Comparison of ENCODE assay signal across 21 cellular contexts in the genomic region with DNA sequence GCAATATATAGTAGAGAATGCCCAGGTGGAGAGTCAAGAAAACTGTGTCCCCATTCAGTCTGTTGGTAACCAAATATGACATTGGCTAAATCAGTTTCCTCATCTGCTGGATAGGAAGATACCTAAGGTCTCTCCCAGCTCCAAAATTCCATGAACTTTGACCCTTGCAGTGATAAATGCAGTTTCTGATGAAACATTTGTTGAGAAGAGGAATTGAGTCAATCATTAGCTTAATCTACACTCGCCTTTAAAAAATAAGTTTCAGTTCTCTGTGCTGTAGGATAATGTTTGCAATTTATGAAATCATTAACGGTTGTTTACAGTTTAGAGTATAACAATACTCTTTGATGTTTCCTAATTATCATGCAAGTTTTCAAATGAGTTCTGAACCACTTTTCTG. TPM values are rescaled to one million over a fixed set of nuclear protein-coding genes. Genes with fewer than 3 reads are reported as not detected.
DNase-seq lines count a peak whose midpoint lies in the region; ATAC-seq and TF ChIP-seq lines count a peak whose summit lies in the region.
"Had no signal": no experiment of that assay in that cellular context is flagged by ENCODE, and none has a peak within 500 bp of the region (broad histone marks: within the 10 kb centered on the region; RNA-seq: fewer than 3 reads in every experiment).

No MANE protein-coding gene starts in this region.

- H3K9me3 ChIP-seq in liver (ENCODE audit: control insufficient read depth in 4 of 4, low read length in 3 of 4), result no peaks in the 10 kb centered on the region
- H3K9me3 ChIP-seq: spleen had no signal

- peaks cover 0 to 11% (median 4%) of the 10 kb centered on the region in 4 donors for H3K4me1 ChIP-seq in liver (ENCODE audit: control insufficient read depth in 4 of 4, insufficient read depth in 4 of 4, low read length in 3 of 4)
- H3K4me1 ChIP-seq: heart right ventricle, spleen had no signal

- H3K4me3 ChIP-seq in liver (ENCODE audit: low read depth in 1 of 3, low read length in 3 of 3), result no peak overlapping the region
- H3K4me3 ChIP-seq: heart right ventricle, lung, spleen had no signal

- ATAC-seq in GM18909 (IDR thresholded peaks at IDR 0.05; ENCODE audit: poor library complexity, unreplicated experiment) (peak; percentile 87), HG02759 (IDR thresholded peaks at IDR 0.05; ENCODE audit: unreplicated experiment) (peak; percentile 50), HG03571 (IDR thresholded peaks at IDR 0.05; ENCODE audit: unreplicated experiment) (peak; percentile 81), HG03457 (IDR thresholded peaks at IDR 0.05; ENCODE audit: unreplicated experiment) (no peak)
- ATAC-seq: activated T-cell treated with anti-CD3 and anti-CD28 coated beads, Interleukin-2, amount 50 U/mL, for 72 hours; HCT116; heart right ventricle; stimulated activated naive CD8-positive, alpha-beta T cell treated with anti-CD3 and anti-CD28 coated beads, Interleukin-15, amount 100 ng/mL, for 72 hours had no signal

- peak; percentile 68 to 73 for TF ChIP-seq RAD21 in liver (IDR thresholded peaks at IDR 0.05)

- H3K27me3 ChIP-seq in liver (ENCODE audit: control insufficient read depth in 4 of 4, insufficient read depth in 4 of 4, low read length in 3 of 4), result no peaks in the 10 kb centered on the region
- H3K27me3 ChIP-seq: heart right ventricle, spleen had no signal

- H3K27ac ChIP-seq in liver (ENCODE audit: low read depth in 1 of 2, low read length in 2 of 2), result peak overlapping the region; percentile 34 to 41
- H3K27ac ChIP-seq: heart right ventricle, spleen had no signal

- peak overlapping the region in 1 of 2 donors; percentile 16 for H3K9ac ChIP-seq in liver (ENCODE audit: low read depth in 1 of 2, low read length in 2 of 2)

- TF ChIP-seq CTCF in liver (IDR thresholded peaks at IDR 0.05; ENCODE audit: low read depth, low read length, missing input control), result no peak

- DNase-seq in stimulated activated naive CD4-positive, alpha-beta T cell treated with Interleukin-2 at 50 U/mL for 16 hours (lab: John Stamatoyannopoulos, UW), result no peak
- DNase-seq in NCI-H2081 (lab: John Stamatoyannopoulos, UW) (no peak), AML-193 (lab: John Stamatoyannopoulos, UW) (no peak)
- DNase-seq: activated T-cell treated with anti-CD3 and anti-CD28 coated beads, Interleukin-2, amount 50 U/mL, for 72 hours; aorta; caudate nucleus; DMS79 treated with DMSO at 0.1 percent for 48 hours; heart right ventricle; NCI-H1105 treated with DMSO at 0.1 percent for 48 hours; SHP77; spleen; stimulated activated CD4-positive, alpha-beta T cell treated with anti-CD3 and anti-CD28 coated beads, Interleukin-4, amount 100 ng/mL, for 24 hours; stimulated activated naive CD8-positive, alpha-beta T cell treated with anti-CD3 and anti-CD28 coated beads, Interleukin-15, amount 100 ng/mL, for 72 hours; trophoblast cell had no signal

- 29% methylated on average over 2 of the region's 2 CpGs for WGBS in liver

- H3K36me3 ChIP-seq in liver (ENCODE audit: control insufficient read depth in 4 of 4, insufficient read depth in 3 of 4, low read depth in 1 of 4, low read length in 3 of 4), result no peaks in the 10 kb centered on the region
- H3K36me3 ChIP-seq: heart right ventricle, spleen had no signal

TF ChIP-seq in liver, 16 proteins besides CTCF, POLR2A, EP300 and RAD21:
- peak; percentile 98 to 99 for TF ChIP-seq HNF4A (conservative IDR thresholded peaks at IDR 0.05)
- peak; percentile 89 for TF ChIP-seq SP1 (IDR thresholded peaks at IDR 0.05)
- TF ChIP-seq GABPA (IDR thresholded peaks at IDR 0.05 in 1 of 2, conservative IDR thresholded peaks at IDR 0.05 in 1 of 2), result peak in 1 of 2 donors; percentile 65
- peak; percentile 69 for TF ChIP-seq YY1 (IDR thresholded peaks at IDR 0.05)
- TF ChIP-seq NR2F2 (IDR thresholded peaks at IDR 0.05), result peak; percentile 86
- TF ChIP-seq JUND (IDR thresholded peaks at IDR 0.05), result peak; percentile 74 to 89
- TF ChIP-seq, protein P1, sequence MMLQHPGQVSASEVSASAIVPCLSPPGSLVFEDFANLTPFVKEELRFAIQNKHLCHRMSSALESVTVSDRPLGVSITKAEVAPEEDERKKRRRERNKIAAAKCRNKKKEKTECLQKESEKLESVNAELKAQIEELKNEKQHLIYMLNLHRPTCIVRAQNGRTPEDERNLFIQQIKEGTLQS (IDR thresholded peaks at IDR 0.05), result peak; percentile 86
- TF ChIP-seq FOXA2 (IDR thresholded peaks at IDR 0.05), result peak; percentile 56
- TF ChIP-seq FOXA1 (IDR thresholded peaks at IDR 0.05), result peak; percentile 70
- peak; percentile 86 to 91 for TF ChIP-seq RXRA (IDR thresholded peaks at IDR 0.05)
- peak; percentile 67 for TF ChIP-seq REST (IDR thresholded peaks at IDR 0.05)
- peak; percentile 83 for TF ChIP-seq ZBTB33 (IDR thresholded peaks at IDR 0.05)
- peak; percentile 86 for TF ChIP-seq HNF4G (IDR thresholded peaks at IDR 0.05)
- TF ChIP-seq, protein P2, sequence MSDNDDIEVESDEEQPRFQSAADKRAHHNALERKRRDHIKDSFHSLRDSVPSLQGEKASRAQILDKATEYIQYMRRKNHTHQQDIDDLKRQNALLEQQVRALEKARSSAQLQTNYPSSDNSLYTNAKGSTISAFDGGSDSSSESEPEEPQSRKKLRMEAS (IDR thresholded peaks at IDR 0.05), result peak; percentile 89
- TF ChIP-seq EGR1 (IDR thresholded peaks at IDR 0.05; ENCODE audit: low read depth in 2 of 2), result peak in 1 of 2 donors; percentile 57
- TF ChIP-seq TAF1 (conservative IDR thresholded peaks at IDR 0.05), result no peak

RNA-seq across cellular contexts. Expression of gene SLC25A13, which starts 38.0 kb away (rescaled TPM):
- 100 to 1,000 TPM in 1 of 2 donors, 10 to 100 TPM in 1; 45.6 to 116 TPM for total RNA-seq in liver
- polyA plus RNA-seq in liver, result 10 to 100 TPM; 52.4 to 75.4 TPM
